In genomic region chr3:69105320-69105719, GRCh38 we compare ENCODE assay signal across 23 cellular contexts. TPM values are rescaled to one million over a fixed set of nuclear protein-coding genes. Genes with fewer than 3 reads are reported as not detected.
A peak's percentile ranks its signal among the peaks of the same experiment; 100 is the strongest.
DNase-seq lines count a peak whose midpoint lies in the region; TF ChIP-seq lines count a peak whose summit lies in the region.
"Had no signal": no experiment of that assay in that cellular context is flagged by ENCODE, and none has a peak within 500 bp of the region (broad histone marks: within the 10 kb centered on the region; RNA-seq: fewer than 3 reads in every experiment).

No MANE protein-coding gene starts in this region.

- H4K20me1 ChIP-seq in BLaER1 treated with 17β-estradiol and CSF1 and Interleukin-3, amounts not matched to agents 10 nM and 100 nM, result peaks cover 0 to 56% (median 0%) of the 10 kb centered on the region in 11 experiments; a peak in 4 of 22 replicates
- peaks cover under 1% of the 10 kb centered on the region for H4K20me1 ChIP-seq in osteoblast (ENCODE audit: insufficient read depth, low read length)

- H2AFZ ChIP-seq in osteoblast (ENCODE audit: low read length), result no peak overlapping the region

- H3K4me1 ChIP-seq in BLaER1 treated with 17β-estradiol and CSF1 and Interleukin-3, amounts not matched to agents 10 nM and 100 nM, result peaks cover 16 to 46% (median 32%) of the 10 kb centered on the region in 10 experiments
- peaks cover 22% of the 10 kb centered on the region for H3K4me1 ChIP-seq in osteoblast (ENCODE audit: insufficient read depth, low read length)
- H3K4me1 ChIP-seq: upper lobe of right lung had no signal

- H3K4me3 ChIP-seq in BLaER1 treated with 17β-estradiol and CSF1 and Interleukin-3, amounts not matched to agents 10 nM and 100 nM, result peak overlapping the region in 3 of 10 experiments; percentile 20 to 33 (median 21); a peak in 3 of 20 replicates
- no peak overlapping the region for H3K4me3 ChIP-seq in cardiac fibroblast (replicated peaks in 1 of 2; ENCODE audit: low read depth in 2 of 2, low read length in 2 of 2)
- no peak overlapping the region for H3K4me3 ChIP-seq in osteoblast (ENCODE audit: insufficient read depth, low read length)
- H3K4me3 ChIP-seq: upper lobe of right lung had no signal

- TF ChIP-seq CTCF in cardiac fibroblast (IDR thresholded peaks at IDR 0.05; ENCODE audit: low read depth, low read length) (no peak), osteoblast (IDR thresholded peaks at IDR 0.05; ENCODE audit: extremely low read depth, low read depth, low read length) (no peak)

- no peaks in the 10 kb centered on the region for H3K9me3 ChIP-seq in BLaER1 treated with 17β-estradiol and CSF1 and Interleukin-3, amounts not matched to agents 10 nM and 100 nM (replicated peaks in 1 of 11)
- H3K9me3 ChIP-seq in osteoblast (ENCODE audit: low read depth, low read length), result no peaks in the 10 kb centered on the region
- H3K9me3 ChIP-seq: upper lobe of right lung had no signal

- H3K27me3 ChIP-seq in BLaER1 treated with 17β-estradiol and CSF1 and Interleukin-3, amounts not matched to agents 10 nM and 100 nM, result no peaks in the 10 kb centered on the region
- H3K27me3 ChIP-seq in osteoblast (ENCODE audit: insufficient read depth, low read length), result no peaks in the 10 kb centered on the region
- H3K27me3 ChIP-seq: upper lobe of right lung had no signal

- DNase-seq in EH (ENCODE audit: low read depth) (peak; percentile 59), cardiac fibroblast (ENCODE audit: low read depth in 2 of 2) (peak; percentile 39 to 72), osteoblast (ENCODE audit: insufficient read length, low spot score, missing footprints) (no peak), NCI-H1092 treated with DMSO at 0.1 percent for 48 hours (lab: John Stamatoyannopoulos, UW) (no peak), DMS79 (lab: John Stamatoyannopoulos, UW) (no peak), NCI-H2171 treated with DMSO at 0.1 percent for 48 hours (lab: John Stamatoyannopoulos, UW) (no peak)
- DNase-seq: activated CD4-positive, alpha-beta T cell treated with anti-CD3 and anti-CD28 coated beads for 48 hours; activated CD8-positive, alpha-beta memory T cell treated with anti-CD3 and anti-CD28 coated beads, Interleukin-2, amount 50 U/mL, for 4 hours; DMS153; endodermal cell; hypothalamus; Kasumi-1; mesendoderm; NCI-H1105; NCI-H2107; NCI-H510A treated with DMSO at 0.1 percent for 48 hours; nephron progenitor cell; stimulated activated CD4-positive, alpha-beta T cell treated with anti-CD3 and anti-CD28 coated beads, Interleukin-4, amount 100 ng/mL, for 4 hours; SW 1271; upper lobe of right lung had no signal

- H3K4me2 ChIP-seq in BLaER1 treated with 17β-estradiol and CSF1 and Interleukin-3, amounts not matched to agents 10 nM and 100 nM, result peak overlapping the region; percentile 13 to 75 (median 63); a peak in 18 of 22 replicates
- peak overlapping the region; percentile 7 for H3K4me2 ChIP-seq in osteoblast (ENCODE audit: insufficient read depth, low read length)

- peaks cover 38 to 68% (median 53%) of the 10 kb centered on the region in 11 experiments for H3K36me3 ChIP-seq in BLaER1 treated with 17β-estradiol and CSF1 and Interleukin-3, amounts not matched to agents 10 nM and 100 nM
- H3K36me3 ChIP-seq in osteoblast (ENCODE audit: insufficient read depth, low read length), result peaks cover 30% of the 10 kb centered on the region

- peaks cover 27% of the 10 kb centered on the region for H3K79me2 ChIP-seq in osteoblast (ENCODE audit: insufficient read depth, low read length)

- H3K27ac ChIP-seq in BLaER1 treated with 17β-estradiol and CSF1 and Interleukin-3, amounts not matched to agents 10 nM and 100 nM, result peak overlapping the region in 10 of 11 experiments; percentile 28 to 92 (median 84); a peak in 19 of 22 replicates
- H3K27ac ChIP-seq in osteoblast (ENCODE audit: low read depth, low read length), result peak overlapping the region; percentile 45
- H3K27ac ChIP-seq: upper lobe of right lung had no signal

- peak overlapping the region in 6 of 11 experiments; percentile 55 to 75 (median 65); a peak in 11 of 22 replicates for H3K9ac ChIP-seq in BLaER1 treated with 17β-estradiol and CSF1 and Interleukin-3, amounts not matched to agents 10 nM and 100 nM

RNA-seq across cellular contexts. Expression of gene LMOD3, which starts 17.1 kb away (rescaled TPM):
- total RNA-seq in osteoblast, result not detected in 2 replicates
- total RNA-seq: endodermal cell, kidney epithelial cell, pulmonary artery endothelial cell had no signal

RNA-seq across cellular contexts. Expression of gene ARL6IP5, which starts 20.6 kb away (rescaled TPM):
- total RNA-seq in osteoblast, result 91.2 and 99.9 TPM in 2 replicates

RNA-seq across cellular contexts. Expression of gene UBA3, which starts 25.2 kb away (rescaled TPM):
- 77.1 and 78.1 TPM in 2 replicates for total RNA-seq in osteoblast

RNA-seq across cellular contexts. Expression of gene TMF1, which starts 53.2 kb away (rescaled TPM):
- 44.5 and 45.6 TPM in 2 replicates for total RNA-seq in osteoblast

Comparison
In these comparisons a context has a peak if more than half of its experiments do, and no peak if none do; other contexts are left out.
1. DNase-seq: peak in EH (single experiment) and cardiac fibroblast (2 of 2); none in osteoblast (single experiment), NCI-H1092 treated with DMSO at 0.1 percent for 48 hours (single experiment), DMS79 (single experiment) and NCI-H2171 treated with DMSO at 0.1 percent for 48 hours (single experiment).